In the genomic region with DNA sequence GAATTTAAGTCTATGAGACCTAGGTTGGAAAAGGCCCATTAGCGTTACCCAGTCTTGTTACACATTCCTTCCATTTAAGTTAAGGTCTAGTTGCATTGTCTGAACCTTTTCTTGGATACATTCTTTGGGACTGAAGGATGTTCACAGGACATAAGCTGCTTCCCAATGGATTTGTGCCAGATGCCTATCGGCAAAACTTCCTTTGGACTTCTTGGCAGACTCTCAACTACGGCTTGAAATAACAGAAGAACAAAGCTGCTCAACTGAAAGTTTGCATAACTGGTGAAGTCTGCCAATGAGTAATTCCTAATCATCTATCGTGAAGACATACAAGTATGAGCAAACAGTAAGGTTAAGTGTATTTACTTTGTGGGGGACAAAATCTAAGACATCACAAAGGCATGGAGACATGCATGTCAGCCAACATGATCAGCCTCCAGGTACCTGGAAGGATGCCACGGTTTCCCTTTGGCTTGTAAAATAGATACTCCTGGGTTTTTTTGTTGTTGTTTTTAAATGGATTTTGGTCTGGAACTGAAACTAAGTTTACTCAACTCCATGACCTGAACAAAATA, we compare ENCODE assay signal across 1 cellular context.
TF ChIP-seq lines count a peak whose summit lies in the region.

No MANE protein-coding gene starts in this region.

TF ChIP-seq in HepG2, 621 proteins besides CTCF, POLR2A, EP300 and RAD21 (continued from another document and continues in another):
- peak; percentile 94 for TF ChIP-seq RERE (CRISPR knock-in tag; IDR thresholded peaks at IDR 0.05; ENCODE audit: low read depth)
- no peak for TF ChIP-seq THAP9 (CRISPR knock-in tag; IDR thresholded peaks at IDR 0.05; ENCODE audit: borderline replicate concordance)
- TF ChIP-seq TEAD2 (CRISPR knock-in tag; IDR thresholded peaks at IDR 0.05): no peak
- TF ChIP-seq MED8 (CRISPR knock-in tag; IDR thresholded peaks at IDR 0.05; ENCODE audit: insufficient replicate concordance): peak; percentile 60
- TF ChIP-seq ETV6 (CRISPR knock-in tag; conservative IDR thresholded peaks at IDR 0.05): 0 out of 2 replicates have a peak, but pooled peaks have one; percentile 25
- TF ChIP-seq ATF2 (CRISPR knock-in tag; IDR thresholded peaks at IDR 0.05): peak; percentile 91
- 0 out of 2 replicates have a peak, but pooled peaks have one; percentile 9 for TF ChIP-seq ZNF629 (CRISPR knock-in tag; conservative IDR thresholded peaks at IDR 0.05)
- peak; percentile 70 for TF ChIP-seq FOXA1 (IDR thresholded peaks at IDR 0.05)
- TF ChIP-seq FOXA1 (CRISPR knock-in tag; IDR thresholded peaks at IDR 0.05): peak; percentile 98
- TF ChIP-seq, protein P1, sequence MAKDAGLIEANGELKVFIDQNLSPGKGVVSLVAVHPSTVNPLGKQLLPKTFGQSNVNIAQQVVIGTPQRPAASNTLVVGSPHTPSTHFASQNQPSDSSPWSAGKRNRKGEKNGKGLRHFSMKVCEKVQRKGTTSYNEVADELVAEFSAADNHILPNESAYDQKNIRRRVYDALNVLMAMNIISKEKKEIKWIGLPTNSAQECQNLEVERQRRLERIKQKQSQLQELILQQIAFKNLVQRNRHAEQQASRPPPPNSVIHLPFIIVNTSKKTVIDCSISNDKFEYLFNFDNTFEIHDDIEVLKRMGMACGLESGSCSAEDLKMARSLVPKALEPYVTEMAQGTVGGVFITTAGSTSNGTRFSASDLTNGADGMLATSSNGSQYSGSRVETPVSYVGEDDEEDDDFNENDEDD (CRISPR knock-in tag; IDR thresholded peaks at IDR 0.05; ENCODE audit: borderline replicate concordance): peak; percentile 36; the same call in 1 of the 2 replicates
- TF ChIP-seq SSRP1 (CRISPR knock-in tag; IDR thresholded peaks at IDR 0.05): peak; percentile 77; the same call in 1 of the 2 replicates
- TF ChIP-seq, protein P2, sequence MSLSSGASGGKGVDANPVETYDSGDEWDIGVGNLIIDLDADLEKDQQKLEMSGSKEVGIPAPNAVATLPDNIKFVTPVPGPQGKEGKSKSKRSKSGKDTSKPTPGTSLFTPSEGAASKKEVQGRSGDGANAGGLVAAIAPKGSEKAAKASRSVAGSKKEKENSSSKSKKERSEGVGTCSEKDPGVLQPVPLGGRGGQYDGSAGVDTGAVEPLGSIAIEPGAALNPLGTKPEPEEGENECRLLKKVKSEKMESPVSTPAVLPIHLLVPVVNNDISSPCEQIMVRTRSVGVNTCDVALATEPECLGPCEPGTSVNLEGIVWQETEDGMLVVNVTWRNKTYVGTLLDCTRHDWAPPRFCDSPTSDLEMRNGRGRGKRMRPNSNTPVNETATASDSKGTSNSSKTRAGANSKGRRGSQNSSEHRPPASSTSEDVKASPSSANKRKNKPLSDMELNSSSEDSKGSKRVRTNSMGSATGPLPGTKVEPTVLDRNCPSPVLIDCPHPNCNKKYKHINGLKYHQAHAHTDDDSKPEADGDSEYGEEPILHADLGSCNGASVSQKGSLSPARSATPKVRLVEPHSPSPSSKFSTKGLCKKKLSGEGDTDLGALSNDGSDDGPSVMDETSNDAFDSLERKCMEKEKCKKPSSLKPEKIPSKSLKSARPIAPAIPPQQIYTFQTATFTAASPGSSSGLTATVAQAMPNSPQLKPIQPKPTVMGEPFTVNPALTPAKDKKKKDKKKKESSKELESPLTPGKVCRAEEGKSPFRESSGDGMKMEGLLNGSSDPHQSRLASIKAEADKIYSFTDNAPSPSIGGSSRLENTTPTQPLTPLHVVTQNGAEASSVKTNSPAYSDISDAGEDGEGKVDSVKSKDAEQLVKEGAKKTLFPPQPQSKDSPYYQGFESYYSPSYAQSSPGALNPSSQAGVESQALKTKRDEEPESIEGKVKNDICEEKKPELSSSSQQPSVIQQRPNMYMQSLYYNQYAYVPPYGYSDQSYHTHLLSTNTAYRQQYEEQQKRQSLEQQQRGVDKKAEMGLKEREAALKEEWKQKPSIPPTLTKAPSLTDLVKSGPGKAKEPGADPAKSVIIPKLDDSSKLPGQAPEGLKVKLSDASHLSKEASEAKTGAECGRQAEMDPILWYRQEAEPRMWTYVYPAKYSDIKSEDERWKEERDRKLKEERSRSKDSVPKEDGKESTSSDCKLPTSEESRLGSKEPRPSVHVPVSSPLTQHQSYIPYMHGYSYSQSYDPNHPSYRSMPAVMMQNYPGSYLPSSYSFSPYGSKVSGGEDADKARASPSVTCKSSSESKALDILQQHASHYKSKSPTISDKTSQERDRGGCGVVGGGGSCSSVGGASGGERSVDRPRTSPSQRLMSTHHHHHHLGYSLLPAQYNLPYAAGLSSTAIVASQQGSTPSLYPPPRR (CRISPR knock-in tag; IDR thresholded peaks at IDR 0.05; ENCODE audit: borderline replicate concordance): peak; percentile 96
- TF ChIP-seq KLF15 (CRISPR knock-in tag; IDR thresholded peaks at IDR 0.05; ENCODE audit: borderline replicate concordance): no peak
- peak; percentile 81 for TF ChIP-seq ZMYM4 (CRISPR knock-in tag; IDR thresholded peaks at IDR 0.05)
- TF ChIP-seq ZBTB20 (CRISPR knock-in tag; IDR thresholded peaks at IDR 0.05; ENCODE audit: borderline replicate concordance, low read depth): no peak
- TF ChIP-seq ZSCAN9 (CRISPR knock-in tag; IDR thresholded peaks at IDR 0.05; ENCODE audit: borderline replicate concordance): peak; percentile 66; the same call in 1 of the 2 replicates
- peak; percentile 68; the same call in 1 of the 2 replicates for TF ChIP-seq FOSL1 (CRISPR knock-in tag; IDR thresholded peaks at IDR 0.05; ENCODE audit: borderline replicate concordance)
- peak; percentile 99 for TF ChIP-seq ISL2 (CRISPR knock-in tag; IDR thresholded peaks at IDR 0.05)
- no peak for TF ChIP-seq ZNF24 (IDR thresholded peaks at IDR 0.05)
- TF ChIP-seq REPIN1 (CRISPR knock-in tag; IDR thresholded peaks at IDR 0.05; ENCODE audit: borderline replicate concordance, low read depth): peak; percentile 59; the same call in 1 of the 2 replicates
- TF ChIP-seq NR2C2 (CRISPR knock-in tag; IDR thresholded peaks at IDR 0.05; ENCODE audit: borderline replicate concordance): peak; percentile 45; the same call in 1 of the 2 replicates
- TF ChIP-seq, protein P3, sequence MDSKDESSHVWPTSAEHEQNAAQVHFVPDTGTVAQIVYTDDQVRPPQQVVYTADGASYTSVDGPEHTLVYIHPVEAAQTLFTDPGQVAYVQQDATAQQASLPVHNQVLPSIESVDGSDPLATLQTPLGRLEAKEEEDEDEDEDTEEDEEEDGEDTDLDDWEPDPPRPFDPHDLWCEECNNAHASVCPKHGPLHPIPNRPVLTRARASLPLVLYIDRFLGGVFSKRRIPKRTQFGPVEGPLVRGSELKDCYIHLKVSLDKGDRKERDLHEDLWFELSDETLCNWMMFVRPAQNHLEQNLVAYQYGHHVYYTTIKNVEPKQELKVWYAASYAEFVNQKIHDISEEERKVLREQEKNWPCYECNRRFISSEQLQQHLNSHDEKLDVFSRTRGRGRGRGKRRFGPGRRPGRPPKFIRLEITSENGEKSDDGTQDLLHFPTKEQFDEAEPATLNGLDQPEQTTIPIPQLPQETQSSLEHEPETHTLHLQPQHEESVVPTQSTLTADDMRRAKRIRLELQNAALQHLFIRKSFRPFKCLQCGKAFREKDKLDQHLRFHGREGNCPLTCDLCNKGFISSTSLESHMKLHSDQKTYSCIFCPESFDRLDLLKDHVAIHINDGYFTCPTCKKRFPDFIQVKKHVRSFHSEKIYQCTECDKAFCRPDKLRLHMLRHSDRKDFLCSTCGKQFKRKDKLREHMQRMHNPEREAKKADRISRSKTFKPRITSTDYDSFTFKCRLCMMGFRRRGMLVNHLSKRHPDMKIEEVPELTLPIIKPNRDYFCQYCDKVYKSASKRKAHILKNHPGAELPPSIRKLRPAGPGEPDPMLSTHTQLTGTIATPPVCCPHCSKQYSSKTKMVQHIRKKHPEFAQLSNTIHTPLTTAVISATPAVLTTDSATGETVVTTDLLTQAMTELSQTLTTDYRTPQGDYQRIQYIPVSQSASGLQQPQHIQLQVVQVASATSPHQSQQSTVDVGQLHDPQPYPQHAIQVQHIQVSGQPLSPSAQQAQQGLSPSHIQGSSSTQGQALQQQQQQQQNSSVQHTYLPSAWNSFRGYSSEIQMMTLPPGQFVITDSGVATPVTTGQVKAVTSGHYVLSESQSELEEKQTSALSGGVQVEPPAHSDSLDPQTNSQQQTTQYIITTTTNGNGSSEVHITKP (CRISPR knock-in tag; IDR thresholded peaks at IDR 0.05; ENCODE audit: low read depth): no peak
- TF ChIP-seq ZNF605 (CRISPR knock-in tag; IDR thresholded peaks at IDR 0.05): no peak
- peak; percentile 80 for TF ChIP-seq IKZF5 (CRISPR knock-in tag; IDR thresholded peaks at IDR 0.05)
- TF ChIP-seq, protein P4, sequence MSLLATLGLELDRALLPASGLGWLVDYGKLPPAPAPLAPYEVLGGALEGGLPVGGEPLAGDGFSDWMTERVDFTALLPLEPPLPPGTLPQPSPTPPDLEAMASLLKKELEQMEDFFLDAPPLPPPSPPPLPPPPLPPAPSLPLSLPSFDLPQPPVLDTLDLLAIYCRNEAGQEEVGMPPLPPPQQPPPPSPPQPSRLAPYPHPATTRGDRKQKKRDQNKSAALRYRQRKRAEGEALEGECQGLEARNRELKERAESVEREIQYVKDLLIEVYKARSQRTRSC (CRISPR knock-in tag; IDR thresholded peaks at IDR 0.05; ENCODE audit: low read depth): no peak
- peak; percentile 84 to 94; a peak in 3 of 4 replicates for TF ChIP-seq NR2F1 (CRISPR knock-in tag; IDR thresholded peaks at IDR 0.05)
- TF ChIP-seq ELF3 (CRISPR knock-in tag; IDR thresholded peaks at IDR 0.05): 0 out of 2 replicates have a peak, but pooled peaks have one; percentile 59
